Comparison of ENCODE assay signal across 25 cellular contexts in genomic region chr3:42493126-42493797, GRCh38. TPM values are rescaled to one million over a fixed set of nuclear protein-coding genes. Genes with fewer than 3 reads are reported as not detected.
A peak's percentile ranks its signal among the peaks of the same experiment; 100 is the strongest.
DNase-seq lines count a peak whose midpoint lies in the region; ATAC-seq and TF ChIP-seq lines count a peak whose summit lies in the region.
"Had no signal": no experiment of that assay in that cellular context is flagged by ENCODE, and none has a peak within 500 bp of the region (broad histone marks: within the 10 kb centered on the region; RNA-seq: fewer than 3 reads in every experiment).

No MANE protein-coding gene starts in this region.

- intact Hi-C loops in stomach (cut with DNase I; ENCODE audit: low total_unique reads): no loop called here

- H3K9ac ChIP-seq in BLaER1 treated with 17β-estradiol and CSF1 and Interleukin-3, amounts not matched to agents 10 nM and 100 nM: peak overlapping the region in 2 of 11 experiments; percentile 46 to 54; a peak in 3 of 22 replicates
- H3K9ac ChIP-seq in mesendoderm (ENCODE audit: low read length): no peak overlapping the region

- H2AK5ac ChIP-seq in mesendoderm (ENCODE audit: low read length): no peak overlapping the region

- H3K9me3 ChIP-seq in BLaER1 treated with 17β-estradiol and CSF1 and Interleukin-3, amounts not matched to agents 10 nM and 100 nM (replicated peaks in 1 of 11): no peaks in the 10 kb centered on the region; a peak in 1 of 22 replicates
- no peaks in the 10 kb centered on the region for H3K9me3 ChIP-seq in stomach
- H3K9me3 ChIP-seq: adrenal gland, spleen, uterus had no signal

- no peak overlapping the region for H3K56ac ChIP-seq in mesendoderm (ENCODE audit: low read length)

- H3K4ac ChIP-seq in mesendoderm (ENCODE audit: low read depth, low read length): no peak overlapping the region

- no peak overlapping the region for H4K8ac ChIP-seq in mesendoderm (ENCODE audit: low read depth, low read length)

- no peaks in the 10 kb centered on the region for H4K20me1 ChIP-seq in BLaER1 treated with 17β-estradiol and CSF1 and Interleukin-3, amounts not matched to agents 10 nM and 100 nM

- no peak overlapping the region for H3K18ac ChIP-seq in mesendoderm (ENCODE audit: low read length)

- peak overlapping the region in 10 of 11 experiments; percentile 29 to 82 (median 58); a peak in 17 of 22 replicates for H3K27ac ChIP-seq in BLaER1 treated with 17β-estradiol and CSF1 and Interleukin-3, amounts not matched to agents 10 nM and 100 nM
- no peak overlapping the region for H3K27ac ChIP-seq in stomach
- H3K27ac ChIP-seq in mesendoderm (ENCODE audit: low read depth, low read length): no peak overlapping the region
- H3K27ac ChIP-seq: adrenal gland, foreskin keratinocyte, hepatocyte, SK-N-MC, uterus had no signal

- H2BK15ac ChIP-seq in mesendoderm (replicated peaks; ENCODE audit: low read depth): no peak overlapping the region

- no peak overlapping the region for H3K4me3 ChIP-seq in BLaER1 treated with 17β-estradiol and CSF1 and Interleukin-3, amounts not matched to agents 10 nM and 100 nM
- no peak overlapping the region for H3K4me3 ChIP-seq in stomach
- no peak overlapping the region for H3K4me3 ChIP-seq in foreskin fibroblast (ENCODE audit: low read depth in 1 of 2, low read length in 2 of 2)
- no peak overlapping the region for H3K4me3 ChIP-seq in mesendoderm (ENCODE audit: low read length)
- H3K4me3 ChIP-seq: adrenal gland, hepatocyte, SK-N-MC, spleen, uterus had no signal

- no peak overlapping the region for H2BK120ac ChIP-seq in mesendoderm (ENCODE audit: low read depth, low read length)

- TF ChIP-seq EP300 in stomach (IDR thresholded peaks at IDR 0.05): no peak

- H3K79me2 ChIP-seq in mesendoderm (ENCODE audit: control insufficient read depth, insufficient read depth, low read length): no peaks in the 10 kb centered on the region
- H3K79me2 ChIP-seq: hepatocyte had no signal

- TF ChIP-seq POLR2A in stomach (IDR thresholded peaks at IDR 0.05): no peak

- no peaks in the 10 kb centered on the region for H3K79me1 ChIP-seq in mesendoderm (ENCODE audit: low read length)

- peaks cover 56 to 66% (median 61%) of the 10 kb centered on the region in 10 experiments for H3K4me1 ChIP-seq in BLaER1 treated with 17β-estradiol and CSF1 and Interleukin-3, amounts not matched to agents 10 nM and 100 nM
- H3K4me1 ChIP-seq in stomach: peaks cover 23 to 49% (median 38%) of the 10 kb centered on the region in 4 donors
- H3K4me1 ChIP-seq in mesendoderm (ENCODE audit: control insufficient read depth, low read depth, low read length): no peaks in the 10 kb centered on the region

- no peak overlapping the region for H4K5ac ChIP-seq in mesendoderm (ENCODE audit: low read length)

- no peaks in the 10 kb centered on the region for H3K36me3 ChIP-seq in BLaER1 treated with 17β-estradiol and CSF1 and Interleukin-3, amounts not matched to agents 10 nM and 100 nM
- H3K36me3 ChIP-seq in stomach: no peaks in the 10 kb centered on the region
- H3K36me3 ChIP-seq in mesendoderm (ENCODE audit: control insufficient read depth, insufficient read depth, low read length): no peaks in the 10 kb centered on the region
- H3K36me3 ChIP-seq: adrenal gland, spleen, uterus had no signal

- WGBS in stomach, 5 donors: 81 to 92% (median 87%) methylated on average over 6 to 7 of the region's 7 CpGs
- no CpG with 5 or more reads among the region's 7 CpGs for WGBS in mesendoderm (ENCODE audit: extremely low coverage, insufficient coverage, low lambda C conversion rate)

- ATAC-seq in left lobe of liver: no peak
- no peak for ATAC-seq in GM18873 (IDR thresholded peaks at IDR 0.05; ENCODE audit: low FRiP score, unreplicated experiment)
- ATAC-seq: foreskin keratinocyte, T-helper 17 cell had no signal

- H2BK5ac ChIP-seq in mesendoderm (ENCODE audit: low read length): no peak overlapping the region

- H3K27me3 ChIP-seq in BLaER1 treated with 17β-estradiol and CSF1 and Interleukin-3, amounts not matched to agents 10 nM and 100 nM: 0 out of 22 replicates have a peak, but pooled peaks cover 0 to 4% (median 0%) of the 10 kb centered on the region in 11 experiments
- H3K27me3 ChIP-seq in stomach: no peaks in the 10 kb centered on the region
- H3K27me3 ChIP-seq in mesendoderm (ENCODE audit: insufficient read depth, low read length, poor library complexity): no peaks in the 10 kb centered on the region
- H3K27me3 ChIP-seq: adrenal gland, foreskin keratinocyte, spleen, uterus had no signal

- DNase-seq in RPMI8226 (peak; percentile 52), left lobe of liver (ENCODE audit: low spot score) (peak; percentile 26), stomach (peak; percentile 9), foreskin fibroblast (no peak), mesendoderm (no peak)
- DNase-seq: activated CD4-positive, alpha-beta T cell treated with anti-CD3 and anti-CD28 coated beads for 48 hours; activated gamma-delta T cell; CD8-positive, alpha-beta memory T cell; effector CD8-positive, alpha-beta T cell; erythroblast; foreskin keratinocyte; GF-D8; MM.1S; NCI-H1436 treated with DMSO at 0.1 percent for 48 hours; NCI-H2171; NCI-H524; spleen; stimulated activated CD4-positive, alpha-beta T cell treated with anti-CD3 and anti-CD28 coated beads, Interleukin-4, amount 100 ng/mL, for 4 hours; T-helper 17 cell had no signal

- no peak overlapping the region for H3K23ac ChIP-seq in mesendoderm (ENCODE audit: low read length)

- TF ChIP-seq CTCF in stomach (IDR thresholded peaks at IDR 0.05): no peak
- TF ChIP-seq CTCF in foreskin fibroblast (IDR thresholded peaks at IDR 0.05; ENCODE audit: low read depth, low read length): no peak

- peak overlapping the region; percentile 74 to 92 (median 80) for H3K4me2 ChIP-seq in BLaER1 treated with 17β-estradiol and CSF1 and Interleukin-3, amounts not matched to agents 10 nM and 100 nM
- no peak overlapping the region for H3K4me2 ChIP-seq in mesendoderm (ENCODE audit: low read length)
- H3K4me2 ChIP-seq: hepatocyte had no signal

RNA-seq across cellular contexts. Expression of gene VIPR1, which starts 9.2 kb away (rescaled TPM):
- total RNA-seq in left lobe of liver (27.0 TPM), stomach (100 to 1,000 TPM in 1 of 5 donors, 10 to 100 TPM in 3, 1 to 10 TPM in 1; 9.5 to 170 (median 14.0) TPM)
- 10 to 100 TPM in 1 of 3 donors, 1 to 10 TPM in 2; 2.2 to 10.0 (median 3.1) TPM for polyA plus RNA-seq in stomach
- 2.8 TPM for polyA plus RNA-seq in mesendoderm (2013, experiment 1 of 2)
- 2.9 TPM for polyA plus RNA-seq in mesendoderm (2013, experiment 2 of 2)

Comparison
In these comparisons a context has a peak if more than half of its experiments do, and no peak if none do; other contexts are left out.
1. H3K27ac ChIP-seq: peak in BLaER1 treated with 17β-estradiol and CSF1 and Interleukin-3, amounts not matched to agents 10 nM and 100 nM (10 of 11); none in stomach (0 of 5) and mesendoderm (single experiment).
2. DNase-seq: peak in RPMI8226 (single experiment), left lobe of liver (single experiment) and stomach (single experiment); none in foreskin fibroblast (0 of 2) and mesendoderm (single experiment).